In genomic region chr6:33700391-33701050, GRCh38 we compare ENCODE assay signal across 8 cellular contexts. TPM values are rescaled to one million over a fixed set of nuclear protein-coding genes. Genes with fewer than 3 reads are reported as not detected.
A peak's percentile ranks its signal among the peaks of the same experiment; 100 is the strongest.
DNase-seq lines count a peak whose midpoint lies in the region; ATAC-seq, FAIRE-seq and TF ChIP-seq lines count a peak whose summit lies in the region.

No MANE protein-coding gene starts in this region.

- H3K36me3 ChIP-seq in NT2/D1 (ENCODE audit: insufficient read depth, insufficient read length, low read length) (peaks cover 78% of the 10 kb centered on the region), pancreas (peaks cover 0 to 6% (median 0%) of the 10 kb centered on the region in 3 donors), upper lobe of right lung (peaks cover 27% of the 10 kb centered on the region)

- intact Hi-C loops in pancreas (cut with DNase I) = loop anchor here in 1 of 3 donors (5.0 kb wide), 1 partner anchor 113 kb away; no protein-coding TSS in a partner anchor
- intact Hi-C loops in upper lobe of right lung (cut with DNase I) = no loop called here

- no peak overlapping the region for H3K9ac ChIP-seq in NT2/D1 (ENCODE audit: insufficient read length, low read depth)

- peak; percentile 76 for TF ChIP-seq CTCF in fibroblast of mammary gland (conservative IDR thresholded peaks at IDR 0.05; ENCODE audit: control insufficient read depth, insufficient read depth, low read depth, low read length)
- TF ChIP-seq CTCF in pancreas (IDR thresholded peaks at IDR 0.05) = peak; percentile 19 to 46 (median 30)
- TF ChIP-seq CTCF in upper lobe of right lung (IDR thresholded peaks at IDR 0.05) = peak; percentile 63

- peak; percentile 45 for ATAC-seq in HG02870 (IDR thresholded peaks at IDR 0.05; ENCODE audit: unreplicated experiment)
- ATAC-seq in pancreas = peak in 3 of 4 donors; percentile 75 to 84 (median 76)
- ATAC-seq in upper lobe of right lung = peak; percentile 82
- ATAC-seq in GM21360 (IDR thresholded peaks at IDR 0.05; ENCODE audit: unreplicated experiment) = no peak

- no peaks in the 10 kb centered on the region for H3K9me3 ChIP-seq in NT2/D1 (ENCODE audit: insufficient read depth, low read length)
- H3K9me3 ChIP-seq in pancreas = no peaks in the 10 kb centered on the region
- H3K9me3 ChIP-seq in upper lobe of right lung = no peaks in the 10 kb centered on the region

- H3K4me3 ChIP-seq in NT2/D1 (ENCODE audit: insufficient read length, low read depth) (no peak overlapping the region), fibroblast of mammary gland (ENCODE audit: control insufficient read depth, low read depth, low read length) (no peak overlapping the region), pancreas (no peak overlapping the region), upper lobe of right lung (no peak overlapping the region)

- H3K4me1 ChIP-seq in NT2/D1 (ENCODE audit: insufficient read depth, insufficient read length) (peaks cover 8% of the 10 kb centered on the region), pancreas (no peaks in the 10 kb centered on the region), upper lobe of right lung (peaks cover 29% of the 10 kb centered on the region)

- WGBS in pancreas, 2 donors = 51 to 59% methylated on average over 10 of the region's 10 CpGs

- DNase-seq in NT2/D1 (ENCODE audit: low read depth, low spot score) (peak; percentile 68), activated T-cell treated with anti-CD3 and anti-CD28 coated beads for 48 hours (ENCODE audit: low read depth) (peak; percentile 70), fibroblast of mammary gland (ENCODE audit: low read depth) (peak; percentile 74), pancreas (peak in 5 of 6 donors; percentile 31 to 77 (median 63)), upper lobe of right lung (peak; percentile 84)

- FAIRE-seq in G401.6 (lab: Jason Lieb, UNC) (peak; percentile 36), pancreas (lab: Jason Lieb, UNC) (no peak)

- H3K27ac ChIP-seq in pancreas (no peak overlapping the region), upper lobe of right lung (no peak overlapping the region)

- H3K27me3 ChIP-seq in NT2/D1 (ENCODE audit: insufficient read depth, insufficient read length) (no peaks in the 10 kb centered on the region), pancreas (no peaks in the 10 kb centered on the region), upper lobe of right lung (no peaks in the 10 kb centered on the region)

RNA-seq across cellular contexts. Expression of gene UQCC2, which starts 11.0 kb away (rescaled TPM):
- total RNA-seq in pancreas (10 to 100 TPM; 13.9 to 32.1 (median 23.3) TPM), upper lobe of right lung (40.6 TPM)
- polyA plus RNA-seq in pancreas = 10 to 100 TPM; 40.2 to 58.9 TPM

RNA-seq across cellular contexts. Expression of gene IP6K3, which starts 46.2 kb away (rescaled TPM):
- under 1 TPM; 0.12 to 0.69 (median 0.38) TPM for total RNA-seq in pancreas
- polyA plus RNA-seq in pancreas = under 1 TPM; 0.19 to 0.49 TPM
- 4.6 TPM for total RNA-seq in upper lobe of right lung
